24 cellular contexts compared by ENCODE assay signal in genomic region chr3:21697707-21698106, GRCh38. TPM values are rescaled to one million over a fixed set of nuclear protein-coding genes. Genes with fewer than 3 reads are reported as not detected.
"Had no signal": no experiment of that assay in that cellular context is flagged by ENCODE, and none has a peak within 500 bp of the region (broad histone marks: within the 10 kb centered on the region; RNA-seq: fewer than 3 reads in every experiment).

No MANE protein-coding gene starts in this region.

- ATAC-seq: K562, Right ventricle myocardium inferior, T-cell had no signal

- DNase-seq: Kasumi-1, MG63, NCI-H1092, NCI-H1105 treated with DMSO at 0.1 percent for 48 hours, NCI-H1417 treated with DMSO at 0.1 percent for 48 hours, NCI-H187, NCI-H2029, NCI-H2081 treated with DMSO at 0.1 percent for 48 hours, NCI-H2171, NCI-H226, NCI-H446, NCI-H510A, NCI-H524 treated with DMSO at 0.1 percent for 48 hours, NCI-H69, NCI-H774, PC-9, Peyer's patch, SHP77 treated with DMSO at 0.1 percent for 48 hours, SJCRH30, SW 1271, T-cell had no signal

RNA-seq across cellular contexts. Expression of gene ZNF385D, which starts 53.3 kb away (rescaled TPM):
- total RNA-seq: RPMI7951 had no signal
